2 cellular contexts compared by ENCODE assay signal in genomic region chr14:23041729-23042128, GRCh38.
A peak's percentile ranks its signal among the peaks of the same experiment; 100 is the strongest.
TF ChIP-seq lines count a peak whose summit lies in the region.

No MANE protein-coding gene starts in this region.

TF ChIP-seq in A549, 52 proteins besides CTCF, POLR2A, EP300 and RAD21:
- TF ChIP-seq MYC (IDR thresholded peaks at IDR 0.05; ENCODE audit: borderline replicate concordance, low read length) (no peak), MAFK (IDR thresholded peaks at IDR 0.05; ENCODE audit: partially characterized antibody) (no peak), CEBPB (IDR thresholded peaks at IDR 0.05) (no peak), EHMT2 (IDR thresholded peaks at IDR 0.05; ENCODE audit: low read depth) (no peak), BHLHE40 (IDR thresholded peaks at IDR 0.05; ENCODE audit: low read depth, low read length) (no peak), POLR2AphosphoS2 (conservative IDR thresholded peaks at IDR 0.05; ENCODE audit: low read length) (no peak)
- TF ChIP-seq, protein P1, sequence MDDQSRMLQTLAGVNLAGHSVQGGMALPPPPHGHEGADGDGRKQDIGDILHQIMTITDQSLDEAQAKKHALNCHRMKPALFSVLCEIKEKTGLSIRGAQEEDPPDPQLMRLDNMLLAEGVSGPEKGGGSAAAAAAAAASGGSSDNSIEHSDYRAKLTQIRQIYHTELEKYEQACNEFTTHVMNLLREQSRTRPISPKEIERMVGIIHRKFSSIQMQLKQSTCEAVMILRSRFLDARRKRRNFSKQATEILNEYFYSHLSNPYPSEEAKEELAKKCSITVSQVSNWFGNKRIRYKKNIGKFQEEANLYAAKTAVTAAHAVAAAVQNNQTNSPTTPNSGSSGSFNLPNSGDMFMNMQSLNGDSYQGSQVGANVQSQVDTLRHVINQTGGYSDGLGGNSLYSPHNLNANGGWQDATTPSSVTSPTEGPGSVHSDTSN (IDR thresholded peaks at IDR 0.05), result no peak
TF ChIP-seq in A549: peak in this region for 0.

TF ChIP-seq in K562, 482 proteins besides CTCF, POLR2A, EP300 and RAD21:
- no peak for TF ChIP-seq HDAC6 (IDR thresholded peaks at IDR 0.05; ENCODE audit: low read depth, low read length)
- 0 out of 2 replicates have a peak, but pooled peaks have one; percentile 22 for TF ChIP-seq FOSL1 (tag; conservative IDR thresholded peaks at IDR 0.05)
- no peak for TF ChIP-seq NCOA1 (IDR thresholded peaks at IDR 0.05; ENCODE audit: low read depth)
TF ChIP-seq in K562: peak in this region for 1.
